ENCODE assay signal across 1 cellular context in genomic region chr18:2302628-2303516, GRCh38.
A peak's percentile ranks its signal among the peaks of the same experiment; 100 is the strongest.
TF ChIP-seq lines count a peak whose summit lies in the region.

No MANE protein-coding gene starts in this region.

TF ChIP-seq in K562, 482 proteins besides CTCF, POLR2A, EP300 and RAD21 (continued from another document and continues in another):
- TF ChIP-seq, protein P1, sequence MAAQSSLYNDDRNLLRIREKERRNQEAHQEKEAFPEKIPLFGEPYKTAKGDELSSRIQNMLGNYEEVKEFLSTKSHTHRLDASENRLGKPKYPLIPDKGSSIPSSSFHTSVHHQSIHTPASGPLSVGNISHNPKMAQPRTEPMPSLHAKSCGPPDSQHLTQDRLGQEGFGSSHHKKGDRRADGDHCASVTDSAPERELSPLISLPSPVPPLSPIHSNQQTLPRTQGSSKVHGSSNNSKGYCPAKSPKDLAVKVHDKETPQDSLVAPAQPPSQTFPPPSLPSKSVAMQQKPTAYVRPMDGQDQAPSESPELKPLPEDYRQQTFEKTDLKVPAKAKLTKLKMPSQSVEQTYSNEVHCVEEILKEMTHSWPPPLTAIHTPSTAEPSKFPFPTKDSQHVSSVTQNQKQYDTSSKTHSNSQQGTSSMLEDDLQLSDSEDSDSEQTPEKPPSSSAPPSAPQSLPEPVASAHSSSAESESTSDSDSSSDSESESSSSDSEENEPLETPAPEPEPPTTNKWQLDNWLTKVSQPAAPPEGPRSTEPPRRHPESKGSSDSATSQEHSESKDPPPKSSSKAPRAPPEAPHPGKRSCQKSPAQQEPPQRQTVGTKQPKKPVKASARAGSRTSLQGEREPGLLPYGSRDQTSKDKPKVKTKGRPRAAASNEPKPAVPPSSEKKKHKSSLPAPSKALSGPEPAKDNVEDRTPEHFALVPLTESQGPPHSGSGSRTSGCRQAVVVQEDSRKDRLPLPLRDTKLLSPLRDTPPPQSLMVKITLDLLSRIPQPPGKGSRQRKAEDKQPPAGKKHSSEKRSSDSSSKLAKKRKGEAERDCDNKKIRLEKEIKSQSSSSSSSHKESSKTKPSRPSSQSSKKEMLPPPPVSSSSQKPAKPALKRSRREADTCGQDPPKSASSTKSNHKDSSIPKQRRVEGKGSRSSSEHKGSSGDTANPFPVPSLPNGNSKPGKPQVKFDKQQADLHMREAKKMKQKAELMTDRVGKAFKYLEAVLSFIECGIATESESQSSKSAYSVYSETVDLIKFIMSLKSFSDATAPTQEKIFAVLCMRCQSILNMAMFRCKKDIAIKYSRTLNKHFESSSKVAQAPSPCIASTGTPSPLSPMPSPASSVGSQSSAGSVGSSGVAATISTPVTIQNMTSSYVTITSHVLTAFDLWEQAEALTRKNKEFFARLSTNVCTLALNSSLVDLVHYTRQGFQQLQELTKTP (IDR thresholded peaks at IDR 0.05; ENCODE audit: low read depth in 1 of 2, partially characterized antibody in 2 of 2) = peak; percentile 64 to 74
- TF ChIP-seq NFIX (CRISPR knock-in tag; IDR thresholded peaks at IDR 0.05; ENCODE audit: low read depth) (no peak), CBX3 (IDR thresholded peaks at IDR 0.05; ENCODE audit: borderline replicate concordance in 1 of 2, low read length in 2 of 2) (peak in 1 of 2 experiments; percentile 72; a peak in 2 of 3 replicates), FOXJ3 (CRISPR knock-in tag; IDR thresholded peaks at IDR 0.05) (no peak), LARP7 (IDR thresholded peaks at IDR 0.05) (0 out of 2 replicates have a peak, but pooled peaks have one; percentile 29), SMAD3 (CRISPR knock-in tag; conservative IDR thresholded peaks at IDR 0.05) (no peak), STAT5B (CRISPR knock-in tag; IDR thresholded peaks at IDR 0.05) (no peak), E2F3 (CRISPR knock-in tag; IDR thresholded peaks at IDR 0.05) (peak; percentile 92), WHSC1 (IDR thresholded peaks at IDR 0.05; ENCODE audit: low read length) (no peak), ZNF165 (CRISPR knock-in tag; IDR thresholded peaks at IDR 0.05; ENCODE audit: borderline replicate concordance) (no peak), ZNF239 (CRISPR knock-in tag; IDR thresholded peaks at IDR 0.05) (no peak), YBX1 (IDR thresholded peaks at IDR 0.05) (no peak), ZNF551 (CRISPR knock-in tag; IDR thresholded peaks at IDR 0.05) (no peak), ZNF695 (CRISPR knock-in tag; IDR thresholded peaks at IDR 0.05) (no peak), HMBOX1 (IDR thresholded peaks at IDR 0.05) (peak; percentile 93), ZBTB17 (CRISPR knock-in tag; IDR thresholded peaks at IDR 0.05) (no peak), DACH1 (IDR thresholded peaks at IDR 0.05; ENCODE audit: partially characterized antibody) (no peak), ATF1 (CRISPR knock-in tag; IDR thresholded peaks at IDR 0.05) (no peak), ATF1 (tag; IDR thresholded peaks at IDR 0.05) (peak; percentile 60), ZC3H4 (CRISPR knock-in tag; IDR thresholded peaks at IDR 0.05; ENCODE audit: borderline replicate concordance) (no peak), SOX6 (IDR thresholded peaks at IDR 0.05) (peak; percentile 67), ZNF184 (CRISPR knock-in tag; IDR thresholded peaks at IDR 0.05) (no peak), NUFIP1 (IDR thresholded peaks at IDR 0.05; ENCODE audit: partially characterized antibody) (peak; percentile 57), REST (CRISPR knock-in tag; IDR thresholded peaks at IDR 0.05; ENCODE audit: low read depth) (no peak), JUND (IDR thresholded peaks at IDR 0.05; ENCODE audit: borderline replicate concordance, low read depth, low read length) (peak; percentile 58), JUND (tag; IDR thresholded peaks at IDR 0.05; ENCODE audit: borderline replicate concordance, low read depth, low read length) (peak; percentile 68; the same call in 2 of the 3 replicates), HNRNPUL1 (IDR thresholded peaks at IDR 0.05; ENCODE audit: low read length) (no peak), RFX1 (IDR thresholded peaks at IDR 0.05) (peak; percentile 54; the same call in 1 of the 2 replicates), POLR2B (IDR thresholded peaks at IDR 0.05; ENCODE audit: low read depth, partially characterized antibody) (peak; percentile 27), CBFB (CRISPR knock-in tag; IDR thresholded peaks at IDR 0.05) (no peak), ZNF384 (IDR thresholded peaks at IDR 0.05; ENCODE audit: low read depth, low read length) (no peak), MTA3 (IDR thresholded peaks at IDR 0.05; ENCODE audit: borderline replicate concordance) (peak; percentile 85; the same call in 1 of the 2 replicates), CBX8 (IDR thresholded peaks at IDR 0.05; ENCODE audit: borderline replicate concordance, extremely low read depth, low read depth, low read length, poor library complexity, severe bottlenecking) (no peak), HNRNPH1 (optimal IDR thresholded peaks at IDR 0.05; ENCODE audit: low read depth, low read length) (no peak), CREB5 (CRISPR knock-in tag; IDR thresholded peaks at IDR 0.05) (no peak), CBFA2T2 (conservative IDR thresholded peaks at IDR 0.05) (peak; percentile 76), NFIC (IDR thresholded peaks at IDR 0.05) (peak; percentile 42), PHB (CRISPR knock-in tag; IDR thresholded peaks at IDR 0.05) (no peak), ZNF3 (CRISPR knock-in tag; IDR thresholded peaks at IDR 0.05) (no peak), HNRNPK (IDR thresholded peaks at IDR 0.05; ENCODE audit: low read depth, low read length, poor library complexity, severe bottlenecking) (no peak), SMAD4 (CRISPR knock-in tag; conservative IDR thresholded peaks at IDR 0.05) (0 out of 2 replicates have a peak, but pooled peaks have one; percentile 48), BRD4 (IDR thresholded peaks at IDR 0.05) (no peak), GMEB1 (CRISPR knock-in tag; IDR thresholded peaks at IDR 0.05) (no peak), SRSF1 (IDR thresholded peaks at IDR 0.05; ENCODE audit: low read depth, low read length) (no peak), MCM2 (IDR thresholded peaks at IDR 0.05; ENCODE audit: low read depth) (no peak), RHOXF2B (CRISPR knock-in tag; conservative IDR thresholded peaks at IDR 0.05) (no peak)
- TF ChIP-seq, protein P2, sequence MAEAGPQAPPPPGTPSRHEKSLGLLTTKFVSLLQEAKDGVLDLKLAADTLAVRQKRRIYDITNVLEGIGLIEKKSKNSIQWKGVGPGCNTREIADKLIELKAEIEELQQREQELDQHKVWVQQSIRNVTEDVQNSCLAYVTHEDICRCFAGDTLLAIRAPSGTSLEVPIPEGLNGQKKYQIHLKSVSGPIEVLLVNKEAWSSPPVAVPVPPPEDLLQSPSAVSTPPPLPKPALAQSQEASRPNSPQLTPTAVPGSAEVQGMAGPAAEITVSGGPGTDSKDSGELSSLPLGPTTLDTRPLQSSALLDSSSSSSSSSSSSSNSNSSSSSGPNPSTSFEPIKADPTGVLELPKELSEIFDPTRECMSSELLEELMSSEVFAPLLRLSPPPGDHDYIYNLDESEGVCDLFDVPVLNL (CRISPR knock-in tag; IDR thresholded peaks at IDR 0.05; ENCODE audit: low read depth) = no peak
- TF ChIP-seq, protein P3, sequence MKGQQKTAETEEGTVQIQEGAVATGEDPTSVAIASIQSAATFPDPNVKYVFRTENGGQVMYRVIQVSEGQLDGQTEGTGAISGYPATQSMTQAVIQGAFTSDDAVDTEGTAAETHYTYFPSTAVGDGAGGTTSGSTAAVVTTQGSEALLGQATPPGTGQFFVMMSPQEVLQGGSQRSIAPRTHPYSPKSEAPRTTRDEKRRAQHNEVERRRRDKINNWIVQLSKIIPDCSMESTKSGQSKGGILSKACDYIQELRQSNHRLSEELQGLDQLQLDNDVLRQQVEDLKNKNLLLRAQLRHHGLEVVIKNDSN (CRISPR knock-in tag; IDR thresholded peaks at IDR 0.05) = no peak
- TF ChIP-seq, protein P4, sequence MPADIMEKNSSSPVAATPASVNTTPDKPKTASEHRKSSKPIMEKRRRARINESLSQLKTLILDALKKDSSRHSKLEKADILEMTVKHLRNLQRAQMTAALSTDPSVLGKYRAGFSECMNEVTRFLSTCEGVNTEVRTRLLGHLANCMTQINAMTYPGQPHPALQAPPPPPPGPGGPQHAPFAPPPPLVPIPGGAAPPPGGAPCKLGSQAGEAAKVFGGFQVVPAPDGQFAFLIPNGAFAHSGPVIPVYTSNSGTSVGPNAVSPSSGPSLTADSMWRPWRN (IDR thresholded peaks at IDR 0.05; ENCODE audit: low read depth) = peak; percentile 43; the same call in 1 of the 2 replicates
- TF ChIP-seq, protein P5, sequence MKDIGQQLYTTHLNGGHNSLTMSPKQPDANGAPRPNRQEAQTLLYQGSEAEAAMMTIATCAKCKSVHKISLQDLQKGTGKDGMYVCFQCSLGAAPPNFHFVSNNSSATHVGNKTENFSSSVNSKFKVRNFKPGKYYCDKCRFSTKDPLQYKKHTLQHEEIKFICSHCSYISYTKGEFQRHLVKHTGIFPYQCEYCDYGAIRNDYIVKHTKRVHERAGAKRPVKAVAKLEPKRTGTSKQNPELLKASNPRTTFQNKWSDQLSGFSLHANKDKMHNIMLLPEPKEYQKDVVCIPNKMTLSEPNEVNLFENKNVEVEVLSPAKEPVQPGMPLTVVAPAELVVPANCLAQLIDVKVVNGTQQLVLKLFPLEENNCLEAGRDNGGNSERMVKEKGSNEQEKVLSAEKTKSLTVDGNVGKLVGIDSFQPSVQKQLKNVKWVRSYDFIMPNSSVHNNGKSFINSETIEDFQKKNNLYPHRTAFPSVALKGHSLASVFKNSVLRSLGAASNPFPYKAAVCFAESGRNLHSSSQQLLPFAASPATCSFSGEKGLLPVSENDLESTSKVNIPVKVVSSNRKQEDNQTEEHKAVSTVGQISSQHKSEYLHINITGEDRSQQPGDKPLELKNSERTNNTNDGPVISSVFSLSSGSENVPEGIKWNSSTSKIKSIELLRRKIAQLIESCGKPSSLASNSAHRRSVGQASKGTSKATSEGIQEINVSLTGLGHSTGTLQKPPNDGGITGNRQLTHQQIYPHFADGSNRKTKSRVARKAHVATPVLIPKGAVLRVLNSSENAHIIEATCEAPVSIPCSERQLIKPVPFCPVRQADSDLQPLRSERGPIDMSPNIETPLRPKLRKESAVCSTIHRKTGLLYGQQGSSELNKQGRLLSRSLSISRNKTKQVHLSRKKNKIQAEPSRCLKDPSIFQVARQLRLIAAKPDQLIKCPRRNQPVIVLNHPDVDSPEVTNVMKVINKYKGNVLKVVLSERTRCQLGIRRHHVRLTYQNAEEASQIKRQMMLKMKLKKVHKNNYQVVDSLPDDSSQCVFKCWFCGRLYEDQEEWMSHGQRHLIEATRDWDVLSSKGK (CRISPR knock-in tag; IDR thresholded peaks at IDR 0.05) = no peak
